ENCODE assay signal across 13 cellular contexts in the genomic region with DNA sequence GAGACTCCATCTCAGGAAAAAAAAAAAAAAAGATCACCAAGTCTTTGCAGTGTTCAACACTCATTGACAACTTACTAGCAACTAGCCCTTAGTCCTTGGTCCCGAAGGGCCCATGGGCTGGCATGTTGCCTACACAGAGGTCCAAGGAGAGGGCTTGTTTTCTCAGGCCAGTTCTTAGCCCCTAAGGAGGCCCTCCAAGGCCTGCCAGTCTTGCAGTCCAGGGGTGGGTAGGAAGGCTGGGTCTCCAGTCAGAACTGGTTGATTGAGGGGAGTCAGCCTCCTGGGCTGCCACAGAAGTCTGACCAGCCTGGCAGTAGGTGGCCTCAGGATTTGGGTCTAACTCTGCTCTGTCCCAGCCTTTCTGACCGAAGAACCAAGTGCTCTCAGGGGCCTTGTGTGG. TPM values are rescaled to one million over a fixed set of nuclear protein-coding genes. Genes with fewer than 3 reads are reported as not detected.
DNase-seq lines count a peak whose midpoint lies in the region; ATAC-seq and TF ChIP-seq lines count a peak whose summit lies in the region.
"Had no signal": no experiment of that assay in that cellular context is flagged by ENCODE, and none has a peak within 500 bp of the region (broad histone marks: within the 10 kb centered on the region; RNA-seq: fewer than 3 reads in every experiment).

No MANE protein-coding gene starts in this region.

- TF ChIP-seq CTCF in brain microvascular endothelial cell (IDR thresholded peaks at IDR 0.05; ENCODE audit: low read depth, low read length, missing control alignments): no peak

- H3K27ac ChIP-seq in brain microvascular endothelial cell: peak overlapping the region; percentile 77
- peak overlapping the region; percentile 27 for H3K27ac ChIP-seq in iPS-20b (ENCODE audit: low read length)
- H3K27ac ChIP-seq in skeletal muscle tissue (ENCODE audit: low read depth, low read length): peak overlapping the region; percentile 83

- H3K27me3 ChIP-seq in brain microvascular endothelial cell (replicated peaks) (no peaks in the 10 kb centered on the region), iPS-20b (ENCODE audit: insufficient read depth, low read length) (no peaks in the 10 kb centered on the region), skeletal muscle tissue (ENCODE audit: control insufficient read depth in 3 of 3, insufficient read depth in 3 of 3, low read length in 3 of 3) (no peaks in the 10 kb centered on the region), HAP-1 (ENCODE audit: low read depth) (no peaks in the 10 kb centered on the region)

- H3K9ac ChIP-seq in iPS-20b (ENCODE audit: low read depth, low read length) (peak overlapping the region; percentile 48; the same call in 1 of the 2 replicates), skeletal muscle tissue (ENCODE audit: low read depth in 1 of 3, low read length in 3 of 3) (peak overlapping the region; percentile 48 to 75 (median 74))

- in situ Hi-C loops in brain microvascular endothelial cell (cut with HindIII; ENCODE audit: low pct_ligation_motif_present, low sequenced_read_pairs): no loop called here
- in situ Hi-C loops in HAP-1 (cut with MboI; ENCODE audit: low sequenced_read_pairs): no loop called here

- peaks cover 41% of the 10 kb centered on the region for H3K4me1 ChIP-seq in iPS-20b (ENCODE audit: insufficient read depth, low read length)
- H3K4me1 ChIP-seq in skeletal muscle tissue (ENCODE audit: control insufficient read depth in 3 of 3, insufficient read depth in 3 of 3, low read length in 3 of 3): peaks cover 68 to 77% (median 72%) of the 10 kb centered on the region in 3 donors
- peaks cover 23% of the 10 kb centered on the region for H3K4me1 ChIP-seq in HAP-1

- ATAC-seq in left lobe of liver: no peak
- ATAC-seq: activated CD4-positive, alpha-beta T cell treated with anti-CD3 and anti-CD28 coated beads for 36 hours; K562 had no signal

- no peak overlapping the region for H3K4me3 ChIP-seq in brain microvascular endothelial cell (ENCODE audit: low read depth, low read length)
- no peak overlapping the region for H3K4me3 ChIP-seq in iPS-20b (ENCODE audit: low read length)
- H3K4me3 ChIP-seq in skeletal muscle tissue (ENCODE audit: low read length in 3 of 3): peak overlapping the region in 2 of 3 donors; percentile 9 to 13
- no peak overlapping the region for H3K4me3 ChIP-seq in HAP-1
- H3K4me3 ChIP-seq: K562 had no signal

- H3K36me3 ChIP-seq in brain microvascular endothelial cell (replicated peaks) (peaks cover 20% of the 10 kb centered on the region), iPS-20b (ENCODE audit: insufficient read depth, low read depth, low read length) (peaks cover 42% of the 10 kb centered on the region), skeletal muscle tissue (ENCODE audit: control insufficient read depth in 3 of 3, insufficient read depth in 3 of 3, low read length in 3 of 3) (peaks cover 26 to 36% (median 30%) of the 10 kb centered on the region in 3 donors), HAP-1 (replicated peaks) (peaks cover 27% of the 10 kb centered on the region)

- no peaks in the 10 kb centered on the region for H3K9me3 ChIP-seq in iPS-20b (ENCODE audit: insufficient read depth, low read depth, low read length)
- no peaks in the 10 kb centered on the region for H3K9me3 ChIP-seq in skeletal muscle tissue (ENCODE audit: control insufficient read depth in 3 of 3, low read length in 3 of 3)
- H3K9me3 ChIP-seq in HAP-1: no peaks in the 10 kb centered on the region

- peak; percentile 28 for DNase-seq in EH (ENCODE audit: low read depth)
- no peak for DNase-seq in brain microvascular endothelial cell
- DNase-seq in NCI-H2029 (lab: John Stamatoyannopoulos, UW): no peak
- DNase-seq in HAP-1 (ENCODE audit: low spot score in 2 of 2): no peak
- DNase-seq in left lobe of liver (ENCODE audit: low spot score): no peak
- DNase-seq in NCI-H1092 (lab: John Stamatoyannopoulos, UW): no peak
- DNase-seq: activated CD4-positive, alpha-beta T cell treated with anti-CD3 and anti-CD28 coated beads for 36 hours; activated naive CD4-positive, alpha-beta T cell treated with anti-CD3 and anti-CD28 coated beads, Interleukin-2, amount 50 U/mL, for 16 hours; CD4-positive, alpha-beta memory T cell; SHP77 had no signal

RNA-seq across cellular contexts. Expression of gene IER5L, which starts 32.7 kb away (rescaled TPM):
- total RNA-seq in skeletal muscle tissue (16.7 TPM), left lobe of liver (4.5 TPM)

RNA-seq across cellular contexts. Expression of gene PTPA, which starts 34.1 kb away (rescaled TPM):
- total RNA-seq in skeletal muscle tissue: 66.8 TPM
- total RNA-seq in left lobe of liver: 62.3 TPM

RNA-seq across cellular contexts. Expression of gene CRAT, which starts 34.7 kb away (rescaled TPM):
- total RNA-seq in skeletal muscle tissue: 27.1 TPM
- 105 TPM for total RNA-seq in left lobe of liver

Comparison
In these comparisons a context has a peak if more than half of its experiments do, and no peak if none do; other contexts are left out.
1. H3K27ac ChIP-seq: peak in every context shown above with its lines; median percentile 83 in skeletal muscle tissue; 77 in brain microvascular endothelial cell; 27 in iPS-20b.
2. H3K4me3 ChIP-seq: peak in skeletal muscle tissue (2 of 3); none in brain microvascular endothelial cell (single experiment), iPS-20b (single experiment) and HAP-1 (single experiment).